8 cellular contexts compared by ENCODE assay signal in genomic region chr14:77498984-77499527, GRCh38. TPM values are rescaled to one million over a fixed set of nuclear protein-coding genes. Genes with fewer than 3 reads are reported as not detected.
DNase-seq lines count a peak whose midpoint lies in the region; ATAC-seq, FAIRE-seq and TF ChIP-seq lines count a peak whose summit lies in the region.

No MANE protein-coding gene starts in this region.

- H3K4me3 ChIP-seq in CD8-positive, alpha-beta T cell (ENCODE audit: low read depth, low read length) = peak overlapping the region; percentile 33
- peak overlapping the region; percentile 41 for H3K4me3 ChIP-seq in IMR-90 (ENCODE audit: insufficient read depth, low read depth, low read length)
- H3K4me3 ChIP-seq in GM12878 = peak overlapping the region; percentile 63
- peak overlapping the region; percentile 49 for H3K4me3 ChIP-seq in lung
- peak overlapping the region; percentile 30 to 44 for H3K4me3 ChIP-seq in aorta (ENCODE audit: low read length in 2 of 2)

- H3K14ac ChIP-seq in IMR-90 (replicated peaks; ENCODE audit: low read depth, low read length) = no peak overlapping the region

- no peak overlapping the region for H3K56ac ChIP-seq in IMR-90 (ENCODE audit: extremely low read depth, insufficient read depth, low read length)

- no peak overlapping the region for H2BK5ac ChIP-seq in IMR-90 (ENCODE audit: low read depth, low read length, poor library complexity, severe bottlenecking)

- H3K9me3 Mint-ChIP-seq in CD8-positive, alpha-beta T cell = peaks cover 4% of the 10 kb centered on the region

- no peak for FAIRE-seq in GM12878 (lab: Jason Lieb, UNC)

- no peak overlapping the region for H2BK20ac ChIP-seq in IMR-90 (ENCODE audit: low read depth, low read length)

- H3K79me2 ChIP-seq in GM12878 (ENCODE audit: control insufficient read depth, insufficient read depth, low read length) = no peaks in the 10 kb centered on the region

- no peak overlapping the region for H3K23ac ChIP-seq in IMR-90 (ENCODE audit: low read depth, low read length)

- H4K91ac ChIP-seq in IMR-90 (ENCODE audit: insufficient read depth, low read depth, low read length) = no peak overlapping the region

- H3K36me3 ChIP-seq in CD8-positive, alpha-beta T cell (ENCODE audit: insufficient read depth, low read length) = no peaks in the 10 kb centered on the region
- H3K36me3 ChIP-seq in IMR-90 (ENCODE audit: control insufficient read depth, insufficient read depth, low read length) (no peaks in the 10 kb centered on the region), GM12878 (ENCODE audit: control insufficient read depth in 2 of 2, insufficient read depth in 2 of 2, low read length in 1 of 2) (no peaks in the 10 kb centered on the region), lung (ENCODE audit: control insufficient read depth in 2 of 2, insufficient read depth in 2 of 2, low read length in 2 of 2) (no peaks in the 10 kb centered on the region), aorta (ENCODE audit: control insufficient read depth in 1 of 2, insufficient read depth in 2 of 2, low read length in 1 of 2) (no peaks in the 10 kb centered on the region)

- intact Hi-C loops in CD8-positive, alpha-beta T cell (cut with DNase I, micrococcal nuclease) = no loop called here
- intact Hi-C loops in IMR-90 (cut with micrococcal nuclease) (no loop called here), GM12878 (cut with micrococcal nuclease; ENCODE audit: unreplicated experiment) (no loop called here), aorta (cut with DNase I) (no loop called here)

- no peaks in the 10 kb centered on the region for H3K9me3 ChIP-seq in CD8-positive, alpha-beta T cell (ENCODE audit: low read length)
- H3K9me3 ChIP-seq in IMR-90 (ENCODE audit: control insufficient read depth, insufficient read depth, low read length) (no peaks in the 10 kb centered on the region), GM12878 (replicated peaks; ENCODE audit: control insufficient read depth, insufficient read depth, low read length) (no peaks in the 10 kb centered on the region; the same call in 2 of the 3 replicates), lung (ENCODE audit: control insufficient read depth in 2 of 2, insufficient read depth in 1 of 2, low read length in 1 of 2) (peaks cover 0 to 2% of the 10 kb centered on the region in 2 donors), aorta (ENCODE audit: control insufficient read depth, low read length) (no peaks in the 10 kb centered on the region)

- no peak overlapping the region for H2AK5ac ChIP-seq in IMR-90 (ENCODE audit: low read depth, low read length)

- TF ChIP-seq POLR2A in IMR-90 (IDR thresholded peaks at IDR 0.05; ENCODE audit: low read depth, low read length) (no peak), GM12878 (IDR thresholded peaks at IDR 0.05; ENCODE audit: low read depth, low read length) (no peak)

- POLR2A ChIA-PET in CD8-positive, alpha-beta T cell (lab: Charles Lee) = interaction anchor here (0.6 kb wide), 1 partner anchor 1334 kb away, joined by 3 read pairs; no protein-coding TSS in a partner anchor
- POLR2A ChIA-PET in IMR-90 (lab: Charles Lee; ENCODE audit: unreplicated experiment) = no interaction called here
- POLR2A ChIA-PET in GM12878 (lab: Charles Lee) = no interaction called here

- peaks cover 6% of the 10 kb centered on the region for H3K4me1 Mint-ChIP-seq in CD8-positive, alpha-beta T cell (ENCODE audit: low read depth)

- peaks cover 6% of the 10 kb centered on the region for H3K4me1 ChIP-seq in CD8-positive, alpha-beta T cell (ENCODE audit: insufficient read depth, low read length)
- H3K4me1 ChIP-seq in IMR-90 (ENCODE audit: control insufficient read depth, insufficient read depth, low read length) (no peaks in the 10 kb centered on the region), GM12878 (ENCODE audit: control insufficient read depth, insufficient read depth, low read length) (peaks cover 11% of the 10 kb centered on the region), lung (ENCODE audit: control insufficient read depth in 2 of 2, insufficient read depth in 2 of 2, low read length in 2 of 2) (peaks cover 0 to 12% of the 10 kb centered on the region in 2 donors), aorta (ENCODE audit: control insufficient read depth in 1 of 2, insufficient read depth in 2 of 2, low read length in 2 of 2) (no peaks in the 10 kb centered on the region)

- SMC1A ChIA-PET in GM12878 (lab: Charles Lee; ENCODE audit: uncharacterized antibody, unreplicated experiment) = no interaction called here

- H3K27ac Mint-ChIP-seq in CD8-positive, alpha-beta T cell = no peak overlapping the region

- no peak for TF ChIP-seq EP300 in GM12878 (IDR thresholded peaks at IDR 0.05; ENCODE audit: borderline replicate concordance in 1 of 2, control insufficient read depth in 1 of 2, low read depth in 2 of 2, low read length in 2 of 2)

- peak; percentile 12 for ATAC-seq in CD8-positive, alpha-beta T cell
- peak; percentile 21 for ATAC-seq in GM19328 (IDR thresholded peaks at IDR 0.05; ENCODE audit: unreplicated experiment)
- peak; percentile 42 for ATAC-seq in IMR-90 (ENCODE audit: low read depth)
- ATAC-seq in GM12878 = peak; percentile 51
- ATAC-seq in lung (ENCODE audit: insufficient read depth, low FRiP score) = peak; percentile 6
- ATAC-seq in aorta (ENCODE audit: low FRiP score) = peak; percentile 22

- H3K79me1 ChIP-seq in IMR-90 (ENCODE audit: low read depth in 1 of 2, low read length in 2 of 2) = no peaks in the 10 kb centered on the region

- WGBS in IMR-90 (ENCODE audit: extremely low coverage in 2 of 2, insufficient read length in 1 of 2), 2 experiments = 19% methylated on average over 8 of the region's 53 CpGs; no CpG with 5 or more reads in 1 of the 2 experiments
- 19% methylated on average over 34 of the region's 53 CpGs for WGBS in GM12878 (ENCODE audit: insufficient coverage, insufficient replicate concordance, low lambda C conversion rate, missing lambda C conversion rate)
- 3 to 4% methylated on average over 29 to 53 of the region's 53 CpGs for WGBS in lung, 2 donors
- WGBS in aorta, 2 donors = 4 to 5% methylated on average over 47 to 53 of the region's 53 CpGs

- H3K4ac ChIP-seq in IMR-90 (ENCODE audit: low read depth, low read length) = no peak overlapping the region

- no peak overlapping the region for H3K18ac ChIP-seq in IMR-90 (ENCODE audit: low read depth, low read length)

- H3K27me3 Mint-ChIP-seq in CD8-positive, alpha-beta T cell (ENCODE audit: low read depth) = peaks cover 37% of the 10 kb centered on the region

- H3K4me2 ChIP-seq in IMR-90 (ENCODE audit: low read depth, low read length) = peak overlapping the region; percentile 74
- peak overlapping the region; percentile 100 for H3K4me2 ChIP-seq in GM12878 (ENCODE audit: control insufficient read depth, insufficient read depth)

- TF ChIP-seq CTCF in CD8-positive, alpha-beta T cell (IDR thresholded peaks at IDR 0.05) = no peak
- TF ChIP-seq CTCF in IMR-90 (conservative IDR thresholded peaks at IDR 0.05; ENCODE audit: low read depth, low read length) = no peak
- TF ChIP-seq CTCF in GM12878 (IDR thresholded peaks at IDR 0.05 in 2 of 3, conservative IDR thresholded peaks at IDR 0.05 in 1 of 3; ENCODE audit: control insufficient read depth in 2 of 3, extremely low read depth in 1 of 3, insufficient read depth in 1 of 3, low read depth in 3 of 3, low read length in 3 of 3) = no peak
- no peak for TF ChIP-seq CTCF in lung (IDR thresholded peaks at IDR 0.05; ENCODE audit: control extremely low read depth, extremely low read depth)

- H2AFZ ChIP-seq in IMR-90 (replicated peaks; ENCODE audit: low read length, poor library complexity) (peak overlapping the region; percentile 79), GM12878 (ENCODE audit: control insufficient read depth, low read depth, low read length) (peak overlapping the region; percentile 40)

- CTCF ChIA-PET in CD8-positive, alpha-beta T cell (lab: Charles Lee) = no interaction called here
- CTCF ChIA-PET in IMR-90 (lab: Yijun Ruan, JAX) = interaction anchor here (1.1 kb wide), 1 partner anchor 8 kb away, joined by 3 read pairs; no protein-coding TSS in a partner anchor
- CTCF ChIA-PET in GM12878 (lab: Yijun Ruan, JAX) = no interaction called here

- H4K5ac ChIP-seq in IMR-90 (ENCODE audit: low read depth, low read length) = no peak overlapping the region

- BruUV-seq in IMR-90 (replicated peaks; lab: Mats Ljungman, UMichigan) (no TSS peak), GM12878 (replicated peaks; lab: Mats Ljungman, UMichigan) (no TSS peak)

- DNase-seq in CD8-positive, alpha-beta T cell = no peak
- DNase-seq in IMR-90 (no peak), GM12878 (ENCODE audit: low read depth, low spot score) (no peak), lung (ENCODE audit: low spot score) (no peak), aorta (no peak), NOMO-1 treated with DMSO at 0.1 percent for 48 hours (lab: John Stamatoyannopoulos, UW; ENCODE audit: unreplicated experiment) (no peak), NCI-H2029 treated with DMSO at 0.1 percent for 48 hours (lab: John Stamatoyannopoulos, UW) (no peak)

- no peak overlapping the region for H3K27ac ChIP-seq in CD8-positive, alpha-beta T cell (ENCODE audit: low read depth, low read length)
- no peak overlapping the region for H3K27ac ChIP-seq in IMR-90 (ENCODE audit: insufficient read depth, low read length)
- H3K27ac ChIP-seq in GM12878 (ENCODE audit: control insufficient read depth, insufficient read depth) = no peak overlapping the region
- no peak overlapping the region for H3K27ac ChIP-seq in lung (ENCODE audit: low read depth in 1 of 2, low read length in 1 of 2)
- H3K27ac ChIP-seq in aorta (ENCODE audit: low read depth in 1 of 2, low read length in 2 of 2) = no peak overlapping the region

- H4K20me1 ChIP-seq in IMR-90 (ENCODE audit: insufficient read depth, low read length) (no peaks in the 10 kb centered on the region), GM12878 (ENCODE audit: control insufficient read depth, insufficient read depth) (no peaks in the 10 kb centered on the region)

- H3K4me3 Mint-ChIP-seq in CD8-positive, alpha-beta T cell = peak overlapping the region; percentile 74

- RAD21 ChIA-PET in GM12878 (lab: Charles Lee; ENCODE audit: unreplicated experiment) = no interaction called here

- no peak overlapping the region for H4K8ac ChIP-seq in IMR-90 (ENCODE audit: low read depth in 2 of 2, low read length in 2 of 2)

- no peaks in the 10 kb centered on the region for H3K27me3 ChIP-seq in CD8-positive, alpha-beta T cell (ENCODE audit: insufficient read depth, low read length)
- H3K27me3 ChIP-seq in IMR-90 (ENCODE audit: control insufficient read depth, insufficient read depth, low read length) (peaks cover 27% of the 10 kb centered on the region), GM12878 (replicated peaks in 1 of 2; ENCODE audit: control insufficient read depth in 2 of 2, insufficient read depth in 2 of 2, low read length in 1 of 2) (peaks cover 8% of the 10 kb centered on the region in 2 experiments; a peak in 3 of 4 replicates), lung (ENCODE audit: control insufficient read depth, insufficient read depth) (no peaks in the 10 kb centered on the region), aorta (ENCODE audit: control insufficient read depth in 1 of 2, insufficient read depth in 2 of 2, low read length in 1 of 2) (no peaks in the 10 kb centered on the region)

- no peak overlapping the region for H2BK15ac ChIP-seq in IMR-90 (ENCODE audit: low read depth, low read length)

- TF ChIP-seq RAD21 in IMR-90 (IDR thresholded peaks at IDR 0.05; ENCODE audit: low read length) (no peak), GM12878 (IDR thresholded peaks at IDR 0.05; ENCODE audit: insufficient read depth, low read depth, low read length) (no peak)

- H3K9ac ChIP-seq in IMR-90 (ENCODE audit: low read depth, low read length) (no peak overlapping the region), GM12878 (ENCODE audit: control insufficient read depth, insufficient read depth, low read length) (no peak overlapping the region)

- peak overlapping the region; percentile 61 for H2AK9ac ChIP-seq in IMR-90 (replicated peaks; ENCODE audit: low read depth, low read length, poor library complexity)

- H3K36me3 Mint-ChIP-seq in CD8-positive, alpha-beta T cell = no peaks in the 10 kb centered on the region

- dilution Hi-C loops in IMR-90 (cut with HindIII; ENCODE audit: low sequenced_read_pairs, unreplicated experiment) = no loop called here

- no peaks in the 10 kb centered on the region for H3K9me1 ChIP-seq in IMR-90 (ENCODE audit: insufficient read depth, low read length)

- no peak overlapping the region for H2BK120ac ChIP-seq in IMR-90 (ENCODE audit: low read depth, low read length)

- in situ Hi-C loops in IMR-90 (cut with MboI; ENCODE audit: low sequenced_read_pairs) (no loop called here), GM12878 (cut with MboI) (no loop called here)

RNA-seq across cellular contexts. Expression of gene ISM2, which starts 0.4 kb away (rescaled TPM):
- not detected for total RNA-seq in CD8-positive, alpha-beta T cell
- total RNA-seq in IMR-90 (2012; rRNA removed) (under 0.01 TPM in 2 replicates), GM12878 (2014; rRNA removed) (not detected in 2 replicates), GM12878 (2014; rRNA removed; fragmentation: Illumina TruSeq; extraction: Trizol) (not detected in 2 replicates), GM12878 (2021) (not detected in 2 replicates), lung (not detected), aorta (under 1 TPM in 1 of 2 donors, not detected in 1; 0.39 TPM)
- polyA plus RNA-seq in IMR-90 (2012; rRNA removed) (0.12 and 0.19 TPM in 2 replicates), GM12878 (2011; rRNA removed) (0.03 TPM in 1 of 2 replicates, not detected in the other), GM12878 (2014; fragmentation: Illumina TruSeq; extraction: Trizol) (not detected in 2 replicates), GM12878 (2014; fragmentation: Nextera tagmentation; extraction: Ambion mirVana) (not detected), GM12878 (2014; rRNA removed) (0.14 TPM in 1 of 2 replicates, not detected in the other), GM12878 (2016; fragmentation: Nextera tagmentation; extraction: Ambion mirVana) (not detected), lung (under 1 TPM in 1 of 2 donors, not detected in 1; 0.02 TPM), aorta (not detected)
- 0.07 and 0.11 TPM in 2 replicates for polyA plus RNA-seq in IMR-90 (2012; cell fraction: cytosol; rRNA removed)
- polyA plus RNA-seq in IMR-90 (2012; cell fraction: nucleus; rRNA removed; ENCODE audit: low replicate concordance) = 0.14 and 0.16 TPM in 2 replicates
- 2.9 and 4.1 TPM in 2 replicates for total RNA-seq in GM12878 (2013; cell fraction: nucleolus; rRNA removed)
- polyA plus RNA-seq in GM12878 (2011; ENCODE audit: low read depth) = 0.17 TPM
- 0.07 TPM in 2 replicates for polyA plus RNA-seq in GM12878 (2011; cell fraction: cytosol; rRNA removed)
- polyA plus RNA-seq in GM12878 (2011; cell fraction: nucleus; rRNA removed) = 0.28 and 0.55 TPM in 2 replicates
- polyA plus RNA-seq in GM12878 (2012) = 0.15 and 0.17 TPM in 2 replicates
- polyA minus RNA-seq in GM12878 (2011; rRNA and poly(A)+ RNA removed) = 0.10 and 0.29 TPM in 2 replicates
- not detected in 2 replicates for polyA minus RNA-seq in GM12878 (2011; cell fraction: cytosol; rRNA and poly(A)+ RNA removed)
- polyA minus RNA-seq in GM12878 (2011; cell fraction: nucleus; rRNA and poly(A)+ RNA removed) = not detected in 2 replicates

RNA-seq across cellular contexts. Expression of gene AHSA1, which starts 41.2 kb away (rescaled TPM):
- total RNA-seq in CD8-positive, alpha-beta T cell = 10 to 100 TPM; 37.0 to 43.5 TPM
- total RNA-seq in IMR-90 (2012; rRNA removed) (152 and 166 TPM in 2 replicates), GM12878 (2014; rRNA removed) (151 and 175 TPM in 2 replicates), GM12878 (2014; rRNA removed; fragmentation: Illumina TruSeq; extraction: Trizol) (211 and 243 TPM in 2 replicates), GM12878 (2021) (165 and 174 TPM in 2 replicates), lung (10 to 100 TPM; 90.4 to 98.5 TPM), aorta (100 to 1,000 TPM in 1 of 2 donors, 10 to 100 TPM in 1; 66.5 to 110 TPM)
- polyA plus RNA-seq in IMR-90 (2012; rRNA removed) (190 and 252 TPM in 2 replicates), GM12878 (2011; rRNA removed) (194 and 197 TPM in 2 replicates), GM12878 (2014; fragmentation: Illumina TruSeq; extraction: Trizol) (295 and 366 TPM in 2 replicates), GM12878 (2014; fragmentation: Nextera tagmentation; extraction: Ambion mirVana) (10 to 100 TPM; 51.8 to 98.3 TPM), GM12878 (2014; rRNA removed) (201 and 205 TPM in 2 replicates), GM12878 (2016; fragmentation: Nextera tagmentation; extraction: Ambion mirVana) (100 to 1,000 TPM; 252 to 261 TPM), lung (100 to 1,000 TPM in 1 of 2 donors, 10 to 100 TPM in 1; 84.5 to 119 TPM), aorta (10 to 100 TPM; 77.2 to 93.7 TPM)
- polyA plus RNA-seq in IMR-90 (2012; cell fraction: cytosol; rRNA removed) = 97.8 and 134 TPM in 2 replicates
- polyA plus RNA-seq in IMR-90 (2012; cell fraction: nucleus; rRNA removed; ENCODE audit: low replicate concordance) = 42.3 and 94.5 TPM in 2 replicates
- 51.8 and 54.1 TPM in 2 replicates for total RNA-seq in GM12878 (2013; cell fraction: nucleolus; rRNA removed)
- polyA plus RNA-seq in GM12878 (2011; ENCODE audit: low read depth) = 72.6 TPM
- 192 and 214 TPM in 2 replicates for polyA plus RNA-seq in GM12878 (2011; cell fraction: cytosol; rRNA removed)
- 71.2 and 99.9 TPM in 2 replicates for polyA plus RNA-seq in GM12878 (2011; cell fraction: nucleus; rRNA removed)
- polyA plus RNA-seq in GM12878 (2012) = 73.3 and 77.0 TPM in 2 replicates
- polyA minus RNA-seq in GM12878 (2011; rRNA and poly(A)+ RNA removed) = 125 and 163 TPM in 2 replicates
- 41.4 and 60.3 TPM in 2 replicates for polyA minus RNA-seq in GM12878 (2011; cell fraction: cytosol; rRNA and poly(A)+ RNA removed)
- 18.3 and 34.4 TPM in 2 replicates for polyA minus RNA-seq in GM12878 (2011; cell fraction: nucleus; rRNA and poly(A)+ RNA removed)

RNA-seq across cellular contexts. Expression of gene VIPAS39, which starts 41.7 kb away (rescaled TPM):
- 1 to 10 TPM; 7.2 to 8.1 TPM for total RNA-seq in CD8-positive, alpha-beta T cell
- total RNA-seq in IMR-90 (2012; rRNA removed) (32.2 and 43.0 TPM in 2 replicates), GM12878 (2014; rRNA removed) (18.6 and 27.3 TPM in 2 replicates), GM12878 (2014; rRNA removed; fragmentation: Illumina TruSeq; extraction: Trizol) (18.8 and 21.7 TPM in 2 replicates), GM12878 (2021) (16.3 and 18.3 TPM in 2 replicates), lung (10 to 100 TPM; 16.0 to 22.8 TPM), aorta (10 to 100 TPM; 13.4 to 17.0 TPM)
- polyA plus RNA-seq in IMR-90 (2012; rRNA removed) (17.2 and 19.0 TPM in 2 replicates), GM12878 (2011; rRNA removed) (38.4 and 38.8 TPM in 2 replicates), GM12878 (2014; fragmentation: Illumina TruSeq; extraction: Trizol) (27.8 and 44.8 TPM in 2 replicates), GM12878 (2014; fragmentation: Nextera tagmentation; extraction: Ambion mirVana) (10 to 100 TPM in 1 of 2 experiments, 1 to 10 TPM in 1; 6.7 to 10.5 TPM), GM12878 (2014; rRNA removed) (16.4 and 18.6 TPM in 2 replicates), GM12878 (2016; fragmentation: Nextera tagmentation; extraction: Ambion mirVana) (10 to 100 TPM; 15.1 to 18.0 TPM), lung (10 to 100 TPM in 1 of 2 donors, 1 to 10 TPM in 1; 7.7 to 12.3 TPM), aorta (10 to 100 TPM in 1 of 2 donors, 1 to 10 TPM in 1; 6.1 to 17.3 TPM)
- 7.5 and 11.2 TPM in 2 replicates for polyA plus RNA-seq in IMR-90 (2012; cell fraction: cytosol; rRNA removed)
- 6.8 and 34.7 TPM in 2 replicates for polyA plus RNA-seq in IMR-90 (2012; cell fraction: nucleus; rRNA removed; ENCODE audit: low replicate concordance)
- total RNA-seq in GM12878 (2013; cell fraction: nucleolus; rRNA removed) = 26.2 and 26.9 TPM in 2 replicates
- polyA plus RNA-seq in GM12878 (2011; ENCODE audit: low read depth) = 18.0 TPM
- 27.4 and 27.9 TPM in 2 replicates for polyA plus RNA-seq in GM12878 (2011; cell fraction: cytosol; rRNA removed)
- polyA plus RNA-seq in GM12878 (2011; cell fraction: nucleus; rRNA removed) = 31.2 and 36.6 TPM in 2 replicates
- polyA plus RNA-seq in GM12878 (2012) = 13.9 and 20.2 TPM in 2 replicates
- 36.9 and 38.3 TPM in 2 replicates for polyA minus RNA-seq in GM12878 (2011; rRNA and poly(A)+ RNA removed)
- 10.6 and 10.8 TPM in 2 replicates for polyA minus RNA-seq in GM12878 (2011; cell fraction: cytosol; rRNA and poly(A)+ RNA removed)
- polyA minus RNA-seq in GM12878 (2011; cell fraction: nucleus; rRNA and poly(A)+ RNA removed) = 18.2 and 20.8 TPM in 2 replicates
